8 cellular contexts compared by ENCODE assay signal in the genomic region with DNA sequence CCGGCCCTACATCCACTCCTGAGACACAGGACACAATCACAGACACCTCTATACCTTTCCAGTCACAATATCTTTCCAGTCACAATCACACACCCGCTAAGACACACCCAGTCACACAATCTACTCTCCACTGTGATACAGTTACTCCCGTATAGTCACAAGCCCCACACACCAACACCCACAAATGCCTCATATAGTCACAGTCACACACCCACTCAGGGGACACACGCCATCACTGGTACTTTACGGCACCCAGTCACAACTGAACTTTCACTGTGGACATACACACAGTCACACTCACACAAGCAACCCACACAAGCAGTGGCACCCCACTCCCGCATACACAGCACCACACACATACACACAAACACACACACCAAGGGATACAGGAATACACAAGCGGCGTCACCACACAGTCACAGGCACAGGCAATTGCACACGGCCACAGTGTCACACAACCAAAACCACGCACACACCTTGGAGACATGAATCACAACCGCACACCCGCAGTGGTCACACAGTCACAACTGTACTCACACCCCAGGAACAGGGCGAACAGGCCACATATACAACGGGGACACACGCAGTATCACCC. TPM values are rescaled to one million over a fixed set of nuclear protein-coding genes. Genes with fewer than 3 reads are reported as not detected.
A peak's percentile ranks its signal among the peaks of the same experiment; 100 is the strongest.
DNase-seq lines count a peak whose midpoint lies in the region; ATAC-seq and TF ChIP-seq lines count a peak whose summit lies in the region.

No MANE protein-coding gene starts in this region.

- peaks cover 6 to 27% (median 25%) of the 10 kb centered on the region in 11 experiments; a peak in 20 of 22 replicates for H3K36me3 ChIP-seq in BLaER1 treated with 17β-estradiol and CSF1 and Interleukin-3, amounts not matched to agents 10 nM and 100 nM
- no peaks in the 10 kb centered on the region for H3K36me3 ChIP-seq in mucosa of descending colon (ENCODE audit: low read depth)

- TF ChIP-seq CTCF in HFFc6 (IDR thresholded peaks at IDR 0.05) (no peak), cardiac fibroblast (IDR thresholded peaks at IDR 0.05; ENCODE audit: low read depth, low read length) (no peak), mucosa of descending colon (IDR thresholded peaks at IDR 0.05) (no peak)

- peak overlapping the region; percentile 90 to 100 (median 96) for H3K9ac ChIP-seq in BLaER1 treated with 17β-estradiol and CSF1 and Interleukin-3, amounts not matched to agents 10 nM and 100 nM

- H3K4me3 ChIP-seq in BLaER1 treated with 17β-estradiol and CSF1 and Interleukin-3, amounts not matched to agents 10 nM and 100 nM, result peak overlapping the region; percentile 72 to 83 (median 78)
- peak overlapping the region; percentile 69 to 92 for H3K4me3 ChIP-seq in cardiac fibroblast (replicated peaks in 1 of 2; ENCODE audit: low read depth in 2 of 2, low read length in 2 of 2)
- peak overlapping the region; percentile 65 for H3K4me3 ChIP-seq in mucosa of descending colon

- DNase-seq in HFFc6 (peak; percentile 24), cardiac fibroblast (ENCODE audit: low read depth in 2 of 2) (peak in 1 of 2 donors; percentile 16), mucosa of descending colon (no peak), GM03348 (ENCODE audit: low spot score) (no peak), UCSD-AML1 (lab: John Stamatoyannopoulos, UW; ENCODE audit: unreplicated experiment) (no peak), NCI-H2081 (lab: John Stamatoyannopoulos, UW) (no peak), superior temporal gyrus (ENCODE audit: extremely low spot score) (no peak)

- no peaks in the 10 kb centered on the region for H3K27me3 Mint-ChIP-seq in HFFc6 (ENCODE audit: insufficient read depth)

- peak overlapping the region; percentile 91 to 100 (median 97); a peak in 21 of 22 replicates for H3K27ac ChIP-seq in BLaER1 treated with 17β-estradiol and CSF1 and Interleukin-3, amounts not matched to agents 10 nM and 100 nM

- H3K9me3 Mint-ChIP-seq in HFFc6, result peaks cover 4% of the 10 kb centered on the region; the same call in 1 of the 2 replicates

- peak overlapping the region; percentile 86 to 99 (median 95) for H3K4me2 ChIP-seq in BLaER1 treated with 17β-estradiol and CSF1 and Interleukin-3, amounts not matched to agents 10 nM and 100 nM

- intact Hi-C loops in mucosa of descending colon (cut with DNase I, micrococcal nuclease), result no loop called here

- no peak overlapping the region for H3K4me3 Mint-ChIP-seq in HFFc6

- peaks cover 0 to 29% (median 26%) of the 10 kb centered on the region in 11 experiments; a peak in 19 of 22 replicates for H4K20me1 ChIP-seq in BLaER1 treated with 17β-estradiol and CSF1 and Interleukin-3, amounts not matched to agents 10 nM and 100 nM

- H3K27me3 ChIP-seq in BLaER1 treated with 17β-estradiol and CSF1 and Interleukin-3, amounts not matched to agents 10 nM and 100 nM, result no peaks in the 10 kb centered on the region

- H3K27ac Mint-ChIP-seq in HFFc6, result no peak overlapping the region

- H3K4me1 Mint-ChIP-seq in HFFc6 (ENCODE audit: low read depth), result peaks cover 10% of the 10 kb centered on the region; the same call in 1 of the 2 replicates

- H3K4me1 ChIP-seq in BLaER1 treated with 17β-estradiol and CSF1 and Interleukin-3, amounts not matched to agents 10 nM and 100 nM, result peaks cover 30 to 42% (median 35%) of the 10 kb centered on the region in 10 experiments
- peaks cover 7% of the 10 kb centered on the region for H3K4me1 ChIP-seq in mucosa of descending colon (ENCODE audit: low read depth)

- peak; percentile 17 for ATAC-seq in mucosa of descending colon

- H3K36me3 Mint-ChIP-seq in HFFc6 (ENCODE audit: low read depth), result peaks cover 18% of the 10 kb centered on the region

- H3K9me3 ChIP-seq in BLaER1 treated with 17β-estradiol and CSF1 and Interleukin-3, amounts not matched to agents 10 nM and 100 nM (replicated peaks in 1 of 11), result 0 out of 22 replicates have a peak, but pooled peaks cover 0 to 3% (median 0%) of the 10 kb centered on the region in 11 experiments
- no peaks in the 10 kb centered on the region for H3K9me3 ChIP-seq in mucosa of descending colon

RNA-seq across cellular contexts. Expression of a gene that starts 0.6 kb away (rescaled TPM):
- total RNA-seq in HFFc6 (2021; fragmentation: NEBNext Ultra II Directional; extraction: Animal tissue kit (Norgen Biotek cat#: 25700)), result 1 to 10 TPM; 2.7 to 3.7 (median 3.1) TPM
- 1 to 10 TPM; 2.9 to 7.8 (median 3.1) TPM for total RNA-seq in mucosa of descending colon

RNA-seq across cellular contexts. Expression of a gene that starts 1.0 kb away (rescaled TPM):
- 10 to 100 TPM; 49.7 to 58.2 (median 56.6) TPM for total RNA-seq in HFFc6 (2021; fragmentation: NEBNext Ultra II Directional; extraction: Animal tissue kit (Norgen Biotek cat#: 25700))
- 10 to 100 TPM; 32.8 to 45.9 (median 40.7) TPM for total RNA-seq in mucosa of descending colon
